Comparison of ENCODE assay signal across 1 cellular context in genomic region chr10:18658301-18658991, GRCh38.
TF ChIP-seq lines count a peak whose summit lies in the region.

No MANE protein-coding gene starts in this region.

TF ChIP-seq in WTC11, 78 proteins besides CTCF, POLR2A, EP300 and RAD21 (continued from another document):
- no peak for TF ChIP-seq ARID4B (CRISPR knock-in tag; IDR thresholded peaks at IDR 0.05; ENCODE audit: borderline replicate concordance)
